In the genomic region with DNA sequence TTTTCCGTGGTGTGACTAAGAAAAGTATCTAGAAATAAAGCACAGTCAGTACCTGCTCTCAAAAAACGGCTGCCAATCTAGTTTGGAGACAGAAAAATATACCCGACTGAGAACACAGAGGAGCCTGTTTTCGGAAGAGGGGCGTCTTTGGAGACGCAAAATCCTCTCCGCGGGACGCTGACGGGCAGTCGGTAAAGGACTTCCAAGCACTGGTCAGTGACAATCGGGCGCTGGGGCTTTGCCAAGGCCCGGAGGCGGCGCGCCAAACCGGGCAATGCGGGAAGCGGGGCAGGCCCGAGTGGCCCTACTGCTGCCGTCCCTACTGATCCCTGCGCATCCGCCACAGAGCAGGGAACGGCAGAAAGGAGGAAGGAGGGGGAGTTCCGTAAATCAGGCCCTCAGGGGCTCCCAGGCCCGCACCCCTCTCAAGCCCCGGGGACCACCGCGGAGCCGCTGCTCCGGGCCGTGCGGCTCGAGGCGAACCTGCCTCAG, we compare ENCODE assay signal across 8 cellular contexts. TPM values are rescaled to one million over a fixed set of nuclear protein-coding genes. Genes with fewer than 3 reads are reported as not detected.
DNase-seq lines count a peak whose midpoint lies in the region; ATAC-seq and TF ChIP-seq lines count a peak whose summit lies in the region.

No MANE protein-coding gene starts in this region.

- H3K9me3 ChIP-seq in BE2C: no peaks in the 10 kb centered on the region
- no peaks in the 10 kb centered on the region for H3K9me3 ChIP-seq in esophagus squamous epithelium
- no peaks in the 10 kb centered on the region for H3K9me3 ChIP-seq in muscle layer of duodenum (ENCODE audit: control insufficient read depth in 1 of 2, low read length in 2 of 2)

- H3K27me3 ChIP-seq in BE2C: no peaks in the 10 kb centered on the region
- H3K27me3 ChIP-seq in HL-60 (ENCODE audit: insufficient read depth, poor library complexity, severe bottlenecking): no peaks in the 10 kb centered on the region
- no peaks in the 10 kb centered on the region for H3K27me3 ChIP-seq in esophagus squamous epithelium
- H3K27me3 ChIP-seq in muscle layer of duodenum (ENCODE audit: low read depth, low read length): no peaks in the 10 kb centered on the region

- no peak for DNase-seq in BE2C
- no peak for DNase-seq in HL-60 (ENCODE audit: low read depth in 1 of 2, low spot score in 1 of 2)
- peak; percentile 53 for DNase-seq in activated CD4-positive, CD25-positive, alpha-beta regulatory T cell treated with anti-CD3 and anti-CD28 coated beads, Interleukin-2, amount 50 U/mL, for 72 hours
- no peak for DNase-seq in esophagus squamous epithelium (lab: John Stamatoyannopoulos, UW)
- no peak for DNase-seq in NCI-H226
- DNase-seq in NCI-H446 treated with DMSO at 0.1 percent for 48 hours (lab: John Stamatoyannopoulos, UW): no peak

- intact Hi-C loops in esophagus squamous epithelium (cut with DNase I): no loop called here

- H3K4me3 ChIP-seq in BE2C (ENCODE audit: low read depth, low read length): peak overlapping the region; percentile 86
- peak overlapping the region; percentile 90 for H3K4me3 ChIP-seq in HL-60 (replicated peaks; ENCODE audit: insufficient read depth, low read length)
- peak overlapping the region; percentile 89 to 98 (median 94) for H3K4me3 ChIP-seq in esophagus squamous epithelium
- H3K4me3 ChIP-seq in muscle layer of duodenum (ENCODE audit: low read depth in 1 of 2, low read length in 2 of 2): peak overlapping the region; percentile 76 to 83

- TF ChIP-seq CTCF in BE2C (IDR thresholded peaks at IDR 0.05; ENCODE audit: low read depth, low read length) (no peak), HL-60 (IDR thresholded peaks at IDR 0.05; ENCODE audit: insufficient read depth, low read length) (no peak), esophagus squamous epithelium (IDR thresholded peaks at IDR 0.05) (no peak)

- 1 to 4% methylated on average over 6 to 11 of the region's 36 CpGs for WGBS in esophagus squamous epithelium, 2 donors

- no peak for TF ChIP-seq POLR2A in esophagus squamous epithelium (IDR thresholded peaks at IDR 0.05)

- peaks cover 16% of the 10 kb centered on the region for H3K36me3 ChIP-seq in BE2C
- peaks cover 0 to 14% (median 0%) of the 10 kb centered on the region in 3 donors for H3K36me3 ChIP-seq in esophagus squamous epithelium
- H3K36me3 ChIP-seq in muscle layer of duodenum (ENCODE audit: control insufficient read depth in 1 of 2, insufficient read depth in 2 of 2, low read length in 2 of 2): peaks cover 6 to 10% of the 10 kb centered on the region in 2 donors

- ATAC-seq in GM18870 (IDR thresholded peaks at IDR 0.05; ENCODE audit: unreplicated experiment): peak; percentile 18

- H3K4me1 ChIP-seq in BE2C (no peaks in the 10 kb centered on the region), esophagus squamous epithelium (peaks cover 10 to 30% (median 10%) of the 10 kb centered on the region in 3 donors), muscle layer of duodenum (ENCODE audit: control insufficient read depth in 1 of 2, insufficient read depth in 2 of 2, low read length in 2 of 2) (peaks cover 4 to 18% of the 10 kb centered on the region in 2 donors)

- H3K27ac ChIP-seq in HL-60 (replicated peaks) (peak overlapping the region; percentile 97), esophagus squamous epithelium (peak overlapping the region; percentile 99 to 100 (median 99)), muscle layer of duodenum (ENCODE audit: low read length) (peak overlapping the region; percentile 95)

RNA-seq across cellular contexts. Expression of a gene that starts 0.6 kb away (rescaled TPM):
- polyA plus RNA-seq in BE2C (2012; ENCODE audit: insufficient read depth, insufficient read length, low read depth): 19.9 TPM
- total RNA-seq in esophagus squamous epithelium: 10 to 100 TPM in 3 of 4 donors, 1 to 10 TPM in 1; 5.6 to 22.6 (median 16.6) TPM

RNA-seq across cellular contexts. Expression of a gene that starts 59.6 kb away (rescaled TPM):
- polyA plus RNA-seq in BE2C (2012; ENCODE audit: insufficient read depth, insufficient read length, low read depth): 9.2 TPM
- total RNA-seq in esophagus squamous epithelium: 10 to 100 TPM in 1 of 4 donors, 1 to 10 TPM in 3; 5.1 to 19.8 (median 9.3) TPM
